ENCODE assay signal across 1 cellular context in genomic region chr1:31154000-31154631, GRCh38.
TF ChIP-seq lines count a peak whose summit lies in the region.

No MANE protein-coding gene starts in this region.

TF ChIP-seq in GM12878, 131 proteins besides CTCF, POLR2A, EP300 and RAD21 (continued from another document):
- no peak for TF ChIP-seq CREM (IDR thresholded peaks at IDR 0.05; ENCODE audit: low read depth)
